In genomic region chr6:170006524-170007467, GRCh38 we compare ENCODE assay signal across 13 cellular contexts.
DNase-seq lines count a peak whose midpoint lies in the region; FAIRE-seq and TF ChIP-seq lines count a peak whose summit lies in the region.
"Had no signal": no experiment of that assay in that cellular context is flagged by ENCODE, and none has a peak within 500 bp of the region (broad histone marks: within the 10 kb centered on the region; RNA-seq: fewer than 3 reads in every experiment).

No MANE protein-coding gene starts in this region.

- 53 to 68% (median 63%) methylated on average over 20 to 22 of the region's 22 CpGs for WGBS in stomach, 5 donors
- 80 to 85% (median 85%) methylated on average over 22 of the region's 22 CpGs for WGBS in small intestine, 3 donors

- intact Hi-C loops in stomach (cut with DNase I; ENCODE audit: low total_unique reads): no loop called here

- no peak for FAIRE-seq in GM12891 (lab: Jason Lieb, UNC)
- FAIRE-seq in small intestine (lab: Jason Lieb, UNC): no peak
- FAIRE-seq: colon, HepG2 had no signal

- no peak for TF ChIP-seq POLR2A in GM12891 (IDR thresholded peaks at IDR 0.05; ENCODE audit: low read depth, low read length)
- no peak for TF ChIP-seq POLR2A in stomach (IDR thresholded peaks at IDR 0.05)

- H3K4me3 Mint-ChIP-seq in progenitor cell of endocrine pancreas (ENCODE audit: low read depth): peak overlapping the region; percentile 54
- H3K4me3 Mint-ChIP-seq: activated T-cell treated with anti-CD3 and anti-CD28 coated beads, Interleukin-2, amount 50 U/mL, for 24 hours had no signal

- H3K27ac ChIP-seq in stomach (no peak overlapping the region), small intestine (ENCODE audit: low read depth in 1 of 2, low read length in 1 of 2) (no peak overlapping the region)
- no peak overlapping the region for H3K27ac ChIP-seq in effector memory CD4-positive, alpha-beta T cell (ENCODE audit: insufficient read depth, low read length, poor library complexity, severe bottlenecking)

- H3K36me3 ChIP-seq in iPS-15b (ENCODE audit: control insufficient read depth, insufficient read depth, low read length) (no peaks in the 10 kb centered on the region), stomach (no peaks in the 10 kb centered on the region), small intestine (ENCODE audit: control insufficient read depth in 2 of 2, insufficient read depth in 2 of 2, low read length in 2 of 2) (no peaks in the 10 kb centered on the region)
- no peaks in the 10 kb centered on the region for H3K36me3 ChIP-seq in effector memory CD4-positive, alpha-beta T cell (ENCODE audit: control insufficient read depth, insufficient read depth, low read length)

- H3K27ac Mint-ChIP-seq in progenitor cell of endocrine pancreas: peak overlapping the region; percentile 86
- H3K27ac Mint-ChIP-seq: activated T-cell treated with anti-CD3 and anti-CD28 coated beads, Interleukin-2, amount 50 U/mL, for 24 hours had no signal

- TF ChIP-seq EP300 in stomach (IDR thresholded peaks at IDR 0.05): no peak

- H3K9ac ChIP-seq in iPS-15b (ENCODE audit: low read depth, low read length): no peak overlapping the region

- H3K4me1 ChIP-seq in iPS-15b (ENCODE audit: control insufficient read depth, insufficient read depth, low read length) (peaks cover 18% of the 10 kb centered on the region), stomach (peaks cover 0 to 16% (median 7%) of the 10 kb centered on the region in 4 donors), small intestine (ENCODE audit: control insufficient read depth in 2 of 2, insufficient read depth in 1 of 2, low read depth in 1 of 2, low read length in 1 of 2) (no peaks in the 10 kb centered on the region)
- H3K4me1 ChIP-seq in effector memory CD4-positive, alpha-beta T cell (ENCODE audit: control insufficient read depth, insufficient read depth, low read length, poor library complexity, severe bottlenecking): no peaks in the 10 kb centered on the region

- H3K4me3 ChIP-seq in iPS-15b (ENCODE audit: low read depth, low read length): peak overlapping the region; percentile 38
- H3K4me3 ChIP-seq in stomach: no peak overlapping the region
- no peak overlapping the region for H3K4me3 ChIP-seq in effector memory CD4-positive, alpha-beta T cell (ENCODE audit: insufficient read depth, low read depth, low read length, poor library complexity, severe bottlenecking)
- H3K4me3 ChIP-seq in small intestine (ENCODE audit: low read depth in 1 of 2, low read length in 2 of 2): no peak overlapping the region

- H3K27me3 ChIP-seq in iPS-15b (ENCODE audit: control insufficient read depth, insufficient read depth, low read length): peaks cover 13% of the 10 kb centered on the region
- no peaks in the 10 kb centered on the region for H3K27me3 ChIP-seq in stomach
- no peaks in the 10 kb centered on the region for H3K27me3 ChIP-seq in effector memory CD4-positive, alpha-beta T cell (replicated peaks; ENCODE audit: control insufficient read depth, insufficient read depth, low read length, poor library complexity, severe bottlenecking)
- no peaks in the 10 kb centered on the region for H3K27me3 ChIP-seq in small intestine (ENCODE audit: control insufficient read depth in 2 of 2, insufficient read depth in 2 of 2, low read length in 2 of 2)

- peaks cover 10% of the 10 kb centered on the region for H3K36me3 Mint-ChIP-seq in progenitor cell of endocrine pancreas (ENCODE audit: insufficient read depth)

- peaks cover 6% of the 10 kb centered on the region for H3K27me3 Mint-ChIP-seq in progenitor cell of endocrine pancreas

- H3K9me3 ChIP-seq in iPS-15b (ENCODE audit: control insufficient read depth, insufficient read depth, low read length) (peaks cover 14% of the 10 kb centered on the region), stomach (peaks cover 0 to 23% (median 18%) of the 10 kb centered on the region in 4 donors), small intestine (ENCODE audit: control insufficient read depth, low read depth) (no peaks in the 10 kb centered on the region)
- H3K9me3 ChIP-seq in effector memory CD4-positive, alpha-beta T cell (ENCODE audit: control insufficient read depth, low read length): peaks cover 3% of the 10 kb centered on the region

- peaks cover 21% of the 10 kb centered on the region for H3K4me1 Mint-ChIP-seq in progenitor cell of endocrine pancreas (ENCODE audit: low read depth)

- peaks cover 23% of the 10 kb centered on the region for H3K9me3 Mint-ChIP-seq in progenitor cell of endocrine pancreas (ENCODE audit: low read depth)

- TF ChIP-seq CTCF in progenitor cell of endocrine pancreas (IDR thresholded peaks at IDR 0.05; ENCODE audit: unreplicated experiment) (no peak), stomach (IDR thresholded peaks at IDR 0.05) (no peak)

- DNase-seq in NCI-H1105 treated with DMSO at 0.1 percent for 48 hours (lab: John Stamatoyannopoulos, UW): peak; percentile 92
- peak; percentile 97 for DNase-seq in NCI-H748 (lab: John Stamatoyannopoulos, UW; ENCODE audit: unreplicated experiment)
- DNase-seq in progenitor cell of endocrine pancreas (ENCODE audit: low spot score, unreplicated experiment): peak; percentile 39
- DNase-seq in GM12891 (ENCODE audit: insufficient read length, low spot score): no peak
- DNase-seq in stomach: no peak
- no peak for DNase-seq in effector memory CD4-positive, alpha-beta T cell
- no peak for DNase-seq in small intestine
- DNase-seq: activated T-cell treated with anti-CD3 and anti-CD28 coated beads, Interleukin-2, amount 50 U/mL, for 24 hours; NCI-H1092; OCI-M1 had no signal

TF ChIP-seq in GM12891, 5 proteins besides CTCF, POLR2A, EP300 and RAD21:
- TF ChIP-seq POU2F2 (IDR thresholded peaks at IDR 0.05; ENCODE audit: low read depth, low read length): no peak
- no peak for TF ChIP-seq POLR2AphosphoS5 (IDR thresholded peaks at IDR 0.05; ENCODE audit: low read depth, low read length)
- no peak for TF ChIP-seq TAF1 (IDR thresholded peaks at IDR 0.05; ENCODE audit: low read depth, low read length)
- TF ChIP-seq SPI1 (IDR thresholded peaks at IDR 0.05; ENCODE audit: low read depth, low read length): no peak
- no peak for TF ChIP-seq PAX5 (IDR thresholded peaks at IDR 0.05; ENCODE audit: insufficient read depth, low read length, severe bottlenecking)

Comparison
In these comparisons a context has a peak if more than half of its experiments do, and no peak if none do; other contexts are left out.
1. DNase-seq: peak in NCI-H1105 treated with DMSO at 0.1 percent for 48 hours (single experiment), NCI-H748 (single experiment) and progenitor cell of endocrine pancreas (single experiment); none in GM12891 (single experiment), stomach (single experiment), effector memory CD4-positive, alpha-beta T cell (0 of 3) and small intestine (single experiment).